In the genomic region with DNA sequence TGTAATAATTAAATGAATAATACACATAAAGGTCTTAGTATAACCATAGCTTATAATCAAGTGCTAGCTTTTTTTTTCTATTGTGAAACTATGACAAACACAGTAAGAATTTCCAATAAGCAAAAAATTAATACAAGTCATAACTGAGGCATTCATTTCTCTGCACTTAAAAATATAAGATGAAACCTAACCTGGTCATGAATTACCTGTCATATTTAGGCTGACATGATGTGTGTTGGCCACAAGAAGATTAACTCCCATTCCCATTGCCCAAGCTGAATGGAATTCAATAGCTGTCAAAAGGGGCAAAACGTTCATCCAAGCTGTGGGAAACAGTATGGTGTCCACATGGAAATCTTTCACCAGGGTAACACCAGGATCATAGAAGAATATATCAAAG, we compare ENCODE assay signal across 27 cellular contexts. TPM values are rescaled to one million over a fixed set of nuclear protein-coding genes. Genes with fewer than 3 reads are reported as not detected.
A peak's percentile ranks its signal among the peaks of the same experiment; 100 is the strongest.
DNase-seq lines count a peak whose midpoint lies in the region; ATAC-seq, FAIRE-seq and TF ChIP-seq lines count a peak whose summit lies in the region.
"Had no signal": no experiment of that assay in that cellular context is flagged by ENCODE, and none has a peak within 500 bp of the region (broad histone marks: within the 10 kb centered on the region; RNA-seq: fewer than 3 reads in every experiment).

No MANE protein-coding gene starts in this region.

- peak overlapping the region; percentile 92 to 93 for H3K27ac Mint-ChIP-seq in natural killer cell treated with Interleukin-12 subunit alpha and Interleukin-12 subunit beta and Interleukin-15 and Interleukin-18, amount 100 ng/mL, for 72 hours
- no peak overlapping the region for H3K27ac Mint-ChIP-seq in natural killer cell
- peak overlapping the region; percentile 91 for H3K27ac Mint-ChIP-seq in memory B cell
- H3K27ac Mint-ChIP-seq: CD4-positive, alpha-beta T cell had no signal

- H3K27me3 Mint-ChIP-seq in natural killer cell treated with Interleukin-12 subunit alpha and Interleukin-12 subunit beta and Interleukin-15 and Interleukin-18, amount 100 ng/mL, for 72 hours = no peaks in the 10 kb centered on the region
- no peaks in the 10 kb centered on the region for H3K27me3 Mint-ChIP-seq in natural killer cell (ENCODE audit: low read depth in 2 of 2)
- H3K27me3 Mint-ChIP-seq in memory B cell = no peaks in the 10 kb centered on the region
- H3K27me3 Mint-ChIP-seq: CD4-positive, alpha-beta T cell; IgD-negative memory B cell had no signal

- H3K4me3 ChIP-seq in bronchial epithelial cell (ENCODE audit: low read depth, low read length) (no peak overlapping the region), aorta (ENCODE audit: low read length in 2 of 2) (no peak overlapping the region)
- H3K4me3 ChIP-seq: BLaER1 had no signal

- peaks cover 36 to 45% of the 10 kb centered on the region in 2 donors for H3K4me1 Mint-ChIP-seq in natural killer cell treated with Interleukin-12 subunit alpha and Interleukin-12 subunit beta and Interleukin-15 and Interleukin-18, amount 100 ng/mL, for 72 hours (ENCODE audit: low read depth in 2 of 2)
- H3K4me1 Mint-ChIP-seq in natural killer cell (peaks cover 6 to 7% of the 10 kb centered on the region in 2 donors), memory B cell (peaks cover 24% of the 10 kb centered on the region)

- intact Hi-C loops in natural killer cell (cut with micrococcal nuclease) (no loop called here), aorta (cut with DNase I) (no loop called here)

- DNase-seq in natural killer cell treated with Interleukin-12 subunit alpha and Interleukin-12 subunit beta and Interleukin-15 and Interleukin-18, amount 100 ng/mL, for 72 hours (ENCODE audit: low spot score) = no peak
- DNase-seq in natural killer cell (no peak), bronchial epithelial cell (ENCODE audit: low read depth) (peak; percentile 84), memory B cell (ENCODE audit: low spot score in 2 of 2) (no peak), aorta (no peak), frontal cortex (ENCODE audit: low spot score in 2 of 2) (no peak), hippocampal formation (lab: John Stamatoyannopoulos, UW) (no peak)
- DNase-seq: CD4-positive, alpha-beta T cell; MM.1S; NCI-H1694 treated with DMSO at 0.1 percent for 48 hours; NCI-H2081; NCI-H2227 treated with DMSO at 0.1 percent for 48 hours; NCI-H526 treated with DMSO at 0.1 percent for 48 hours; SHP77 treated with DMSO at 0.1 percent for 48 hours had no signal

- H3K9me3 ChIP-seq in aorta (ENCODE audit: control insufficient read depth, low read length) = no peaks in the 10 kb centered on the region
- H3K9me3 ChIP-seq: BLaER1 had no signal

- H3K4me3 Mint-ChIP-seq in natural killer cell treated with Interleukin-12 subunit alpha and Interleukin-12 subunit beta and Interleukin-15 and Interleukin-18, amount 100 ng/mL, for 72 hours = no peak overlapping the region
- H3K4me3 Mint-ChIP-seq in natural killer cell (no peak overlapping the region), memory B cell (no peak overlapping the region)
- H3K4me3 Mint-ChIP-seq: CD4-positive, alpha-beta T cell had no signal

- H3K36me3 ChIP-seq in bronchial epithelial cell (ENCODE audit: control insufficient read depth, insufficient read depth, low read length) (no peaks in the 10 kb centered on the region), aorta (ENCODE audit: control insufficient read depth in 1 of 2, insufficient read depth in 2 of 2, low read length in 1 of 2) (no peaks in the 10 kb centered on the region)
- H3K36me3 ChIP-seq: BLaER1 had no signal

- H3K27me3 ChIP-seq in bronchial epithelial cell (ENCODE audit: control insufficient read depth, insufficient read depth, low read length) (no peaks in the 10 kb centered on the region), aorta (ENCODE audit: control insufficient read depth in 1 of 2, insufficient read depth in 2 of 2, low read length in 1 of 2) (no peaks in the 10 kb centered on the region)
- H3K27me3 ChIP-seq: BLaER1 had no signal

- no peaks in the 10 kb centered on the region for H3K9me3 Mint-ChIP-seq in natural killer cell treated with Interleukin-12 subunit alpha and Interleukin-12 subunit beta and Interleukin-15 and Interleukin-18, amount 100 ng/mL, for 72 hours
- H3K9me3 Mint-ChIP-seq in natural killer cell (no peaks in the 10 kb centered on the region), memory B cell (no peaks in the 10 kb centered on the region)
- H3K9me3 Mint-ChIP-seq: CD4-positive, alpha-beta T cell had no signal

- H3K36me3 Mint-ChIP-seq in natural killer cell treated with Interleukin-12 subunit alpha and Interleukin-12 subunit beta and Interleukin-15 and Interleukin-18, amount 100 ng/mL, for 72 hours = peaks cover 40% of the 10 kb centered on the region
- H3K36me3 Mint-ChIP-seq in natural killer cell = no peaks in the 10 kb centered on the region
- peaks cover 7% of the 10 kb centered on the region for H3K36me3 Mint-ChIP-seq in memory B cell

- no peak for FAIRE-seq in bronchial epithelial cell (lab: Jason Lieb, UNC)
- FAIRE-seq in frontal cortex (lab: Jason Lieb, UNC) = no peak
- FAIRE-seq: A204.1, D721Med, H1 had no signal

- H3K4me1 ChIP-seq in aorta (ENCODE audit: control insufficient read depth in 1 of 2, insufficient read depth in 2 of 2, low read length in 2 of 2) = no peaks in the 10 kb centered on the region

- ATAC-seq in natural killer cell treated with Interleukin-12 subunit alpha and Interleukin-12 subunit beta and Interleukin-15 and Interleukin-18, amount 100 ng/mL, for 72 hours = no peak
- ATAC-seq in natural killer cell = no peak
- ATAC-seq in memory B cell (ENCODE audit: low read depth) = no peak
- no peak for ATAC-seq in aorta (ENCODE audit: low FRiP score)
- ATAC-seq: HCT116, Panc1 had no signal

- no peak overlapping the region for H3K27ac ChIP-seq in aorta (ENCODE audit: low read depth in 1 of 2, low read length in 2 of 2)
- H3K27ac ChIP-seq: BLaER1, HL-60, KMS-11, RWPE1 had no signal

- TF ChIP-seq CTCF in natural killer cell (IDR thresholded peaks at IDR 0.05) (no peak), bronchial epithelial cell (IDR thresholded peaks at IDR 0.05; ENCODE audit: insufficient read depth, low read length, severe bottlenecking) (no peak)

- WGBS in aorta, 2 donors = 45 to 64% methylated on average over 1 of the region's 1 CpG

RNA-seq across cellular contexts. Expression of a gene that starts 5.4 kb away (rescaled TPM):
- 10 to 100 TPM; 28.9 to 30.8 TPM for total RNA-seq in natural killer cell treated with Interleukin-12 subunit alpha and Interleukin-12 subunit beta and Interleukin-15 and Interleukin-18, amount 100 ng/mL, for 72 hours
- 10 to 100 TPM; 20.3 to 31.9 (median 25.4) TPM for total RNA-seq in natural killer cell
- total RNA-seq in bronchial epithelial cell = 0.26 TPM in 1 of 2 replicates, not detected in the other
- 10 to 100 TPM in 1 of 2 donors, 1 to 10 TPM in 1; 4.7 to 15.6 TPM for total RNA-seq in aorta
- 1 to 10 TPM in 1 of 2 donors, under 1 TPM in 1; 0.43 to 8.0 TPM for polyA plus RNA-seq in aorta
- total RNA-seq in frontal cortex = 2.4 TPM
- total RNA-seq: G401, H1, NCI-H460 had no signal
- polyA plus RNA-seq: AG04450, H1 had no signal

RNA-seq across cellular contexts. Expression of a gene that starts 38.4 kb away (rescaled TPM):
- total RNA-seq in natural killer cell treated with Interleukin-12 subunit alpha and Interleukin-12 subunit beta and Interleukin-15 and Interleukin-18, amount 100 ng/mL, for 72 hours = 1 to 10 TPM in 1 of 2 donors, under 1 TPM in 1; 0.83 to 1.6 TPM
- total RNA-seq in natural killer cell (1 to 10 TPM in 2 of 3 donors, not detected in 1; 1.1 to 1.6 TPM), bronchial epithelial cell (0.13 TPM in 1 of 2 replicates, not detected in the other), aorta (1 to 10 TPM; 1.8 to 4.5 TPM), frontal cortex (under 0.01 TPM)
- polyA plus RNA-seq in aorta = 10 to 100 TPM in 1 of 2 donors, under 1 TPM in 1; 0.69 to 21.8 TPM
- total RNA-seq: CD4-positive, alpha-beta T cell; G401; H1; NCI-H460 had no signal
- polyA plus RNA-seq: H1, IgD-negative memory B cell had no signal

RNA-seq across cellular contexts. Expression of a gene that starts 46.2 kb away (rescaled TPM):
- total RNA-seq in natural killer cell treated with Interleukin-12 subunit alpha and Interleukin-12 subunit beta and Interleukin-15 and Interleukin-18, amount 100 ng/mL, for 72 hours = 1 to 10 TPM; 2.9 to 5.6 TPM
- total RNA-seq in natural killer cell (1 to 10 TPM; 2.5 to 3.6 (median 3.0) TPM), bronchial epithelial cell (17.1 and 21.1 TPM in 2 replicates), aorta (1 to 10 TPM; 4.5 to 9.2 TPM), frontal cortex (17.5 TPM)
- 1 to 10 TPM; 4.0 to 6.9 TPM for polyA plus RNA-seq in aorta

Comparison
In these comparisons a context has a peak if more than half of its experiments do, and no peak if none do; other contexts are left out.
1. H3K27ac Mint-ChIP-seq: peak in natural killer cell treated with Interleukin-12 subunit alpha and Interleukin-12 subunit beta and Interleukin-15 and Interleukin-18, amount 100 ng/mL, for 72 hours (2 of 2) and memory B cell (single experiment); none in natural killer cell (0 of 2).